In genomic region chr2:227325056-227325823, GRCh38 we compare ENCODE assay signal across 1 cellular context.
TF ChIP-seq lines count a peak whose summit lies in the region.

Gene MFF, plus strand, starts transcription at chr2:227325251. Its CDS starts 5,415 bp downstream, at chr2:227330666.

TF ChIP-seq in K562, 482 proteins besides CTCF, POLR2A, EP300 and RAD21 (continued from another document and continues in another):
- TF ChIP-seq, protein P1, sequence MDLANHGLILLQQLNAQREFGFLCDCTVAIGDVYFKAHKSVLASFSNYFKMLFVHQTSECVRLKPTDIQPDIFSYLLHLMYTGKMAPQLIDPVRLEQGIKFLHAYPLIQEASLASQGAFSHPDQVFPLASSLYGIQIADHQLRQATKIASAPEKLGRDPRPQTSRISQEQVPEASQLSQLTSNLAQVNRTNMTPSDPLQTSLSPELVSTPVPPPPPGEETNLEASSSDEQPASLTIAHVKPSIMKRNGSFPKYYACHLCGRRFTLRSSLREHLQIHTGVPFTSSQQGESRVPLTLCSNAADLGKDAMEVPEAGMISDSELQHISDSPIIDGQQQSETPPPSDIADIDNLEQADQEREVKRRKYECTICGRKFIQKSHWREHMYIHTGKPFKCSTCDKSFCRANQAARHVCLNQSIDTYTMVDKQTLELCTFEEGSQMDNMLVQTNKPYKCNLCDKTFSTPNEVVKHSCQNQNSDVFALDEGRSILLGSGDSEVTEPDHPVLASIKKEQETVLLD (IDR thresholded peaks at IDR 0.05), result no peak
- TF ChIP-seq ZNF217 (CRISPR knock-in tag; IDR thresholded peaks at IDR 0.05) (no peak), ZNF589 (CRISPR knock-in tag; IDR thresholded peaks at IDR 0.05; ENCODE audit: low read depth) (no peak), SREBF1 (IDR thresholded peaks at IDR 0.05; ENCODE audit: borderline replicate concordance, low read depth, low read length) (no peak), POLR2B (IDR thresholded peaks at IDR 0.05; ENCODE audit: low read depth, partially characterized antibody) (no peak), FOXA1 (IDR thresholded peaks at IDR 0.05; ENCODE audit: borderline replicate concordance) (no peak), SP1 (CRISPR knock-in tag; IDR thresholded peaks at IDR 0.05) (0 out of 2 replicates have a peak, but pooled peaks have one; percentile 48), STAT5B (CRISPR knock-in tag; IDR thresholded peaks at IDR 0.05) (no peak), SRF (CRISPR knock-in tag; IDR thresholded peaks at IDR 0.05) (no peak; a peak in 1 of 4 replicates), ZNF140 (CRISPR knock-in tag; IDR thresholded peaks at IDR 0.05) (no peak), RFX5 (IDR thresholded peaks at IDR 0.05; ENCODE audit: low read depth, low read length) (no peak), PTBP1 (IDR thresholded peaks at IDR 0.05; ENCODE audit: low read depth, low read length) (no peak), CREBBP (IDR thresholded peaks at IDR 0.05; ENCODE audit: low read depth, low read length) (no peak), PHF21A (IDR thresholded peaks at IDR 0.05; ENCODE audit: borderline replicate concordance, low read depth) (no peak), SMARCA5 (IDR thresholded peaks at IDR 0.05) (no peak), SNRNP70 (optimal IDR thresholded peaks at IDR 0.05; ENCODE audit: low read depth, low read length) (no peak), ZNF785 (CRISPR knock-in tag; IDR thresholded peaks at IDR 0.05) (no peak), SMARCA4 (IDR thresholded peaks at IDR 0.05) (no peak), RBM14 (IDR thresholded peaks at IDR 0.05; ENCODE audit: borderline replicate concordance, insufficient read depth, low read depth, low read length) (no peak), ZNF740 (CRISPR knock-in tag; IDR thresholded peaks at IDR 0.05) (no peak), ZNF740 (tag; IDR thresholded peaks at IDR 0.05) (no peak), POLR3A (IDR thresholded peaks at IDR 0.05; ENCODE audit: borderline replicate concordance, extremely low read depth, insufficient read depth, insufficient read length) (no peak), CBFA2T3 (IDR thresholded peaks at IDR 0.05) (no peak), CCNT2 (IDR thresholded peaks at IDR 0.05; ENCODE audit: borderline replicate concordance, extremely low read depth, insufficient read length, low read depth, low read length) (no peak), MYBL2 (IDR thresholded peaks at IDR 0.05; ENCODE audit: low read depth) (peak; percentile 46), MYBL2 (CRISPR knock-in tag; IDR thresholded peaks at IDR 0.05; ENCODE audit: borderline replicate concordance) (no peak), ZNF274 (IDR thresholded peaks at IDR 0.05; ENCODE audit: borderline replicate concordance, low read depth, low read length) (no peak), PHF8 (IDR thresholded peaks at IDR 0.05; ENCODE audit: borderline replicate concordance, low read length) (peak; percentile 79; the same call in 1 of the 2 replicates), MBD2 (IDR thresholded peaks at IDR 0.05; ENCODE audit: borderline replicate concordance, low read depth) (peak; percentile 25; the same call in 1 of the 2 replicates), MAFF (IDR thresholded peaks at IDR 0.05; ENCODE audit: low read length) (no peak), DDX20 (tag; IDR thresholded peaks at IDR 0.05; ENCODE audit: low read depth) (no peak), FOSL1 (tag; conservative IDR thresholded peaks at IDR 0.05) (no peak; the same call in 1 of the 2 replicates), ZNF707 (CRISPR knock-in tag; conservative IDR thresholded peaks at IDR 0.05) (no peak), TAF15 (IDR thresholded peaks at IDR 0.05; ENCODE audit: low read depth, low read length) (no peak), SMAD2 (IDR thresholded peaks at IDR 0.05; ENCODE audit: low read depth, low read length) (no peak), HMG20B (CRISPR knock-in tag; IDR thresholded peaks at IDR 0.05) (no peak), NFIX (CRISPR knock-in tag; IDR thresholded peaks at IDR 0.05; ENCODE audit: low read depth) (no peak), SRSF1 (IDR thresholded peaks at IDR 0.05; ENCODE audit: low read depth, low read length) (no peak), HLTF (IDR thresholded peaks at IDR 0.05) (no peak), ZNF445 (CRISPR knock-in tag; IDR thresholded peaks at IDR 0.05; ENCODE audit: low read depth) (no peak), MECOM (CRISPR knock-in tag; IDR thresholded peaks at IDR 0.05) (no peak), SMARCB1 (IDR thresholded peaks at IDR 0.05; ENCODE audit: insufficient read length, low read depth) (no peak), LEF1 (IDR thresholded peaks at IDR 0.05) (no peak), GATA2 (CRISPR knock-in tag; IDR thresholded peaks at IDR 0.05) (no peak), NFE2 (IDR thresholded peaks at IDR 0.05; ENCODE audit: low read depth) (no peak), KLF16 (IDR thresholded peaks at IDR 0.05) (peak; percentile 79), OTX1 (CRISPR knock-in tag; IDR thresholded peaks at IDR 0.05) (no peak), RREB1 (CRISPR knock-in tag; IDR thresholded peaks at IDR 0.05) (no peak), KDM5B (IDR thresholded peaks at IDR 0.05; ENCODE audit: insufficient replicate concordance, low read depth, low read length) (peak; percentile 53), TCFL5 (CRISPR knock-in tag; conservative IDR thresholded peaks at IDR 0.05) (no peak), NR1H2 (CRISPR knock-in tag; IDR thresholded peaks at IDR 0.05) (no peak), FOXJ2 (tag; IDR thresholded peaks at IDR 0.05) (no peak), PCBP2 (IDR thresholded peaks at IDR 0.05; ENCODE audit: low read depth, low read length, poor library complexity, severe bottlenecking) (no peak), HDAC8 (tag; IDR thresholded peaks at IDR 0.05) (no peak), SP2 (IDR thresholded peaks at IDR 0.05; ENCODE audit: extremely low read depth, low read depth, low read length, poor library complexity, severe bottlenecking) (no peak), ZNF12 (CRISPR knock-in tag; IDR thresholded peaks at IDR 0.05) (no peak), XRCC5 (IDR thresholded peaks at IDR 0.05; ENCODE audit: low read depth, low read length) (no peak)
- TF ChIP-seq, protein P2, sequence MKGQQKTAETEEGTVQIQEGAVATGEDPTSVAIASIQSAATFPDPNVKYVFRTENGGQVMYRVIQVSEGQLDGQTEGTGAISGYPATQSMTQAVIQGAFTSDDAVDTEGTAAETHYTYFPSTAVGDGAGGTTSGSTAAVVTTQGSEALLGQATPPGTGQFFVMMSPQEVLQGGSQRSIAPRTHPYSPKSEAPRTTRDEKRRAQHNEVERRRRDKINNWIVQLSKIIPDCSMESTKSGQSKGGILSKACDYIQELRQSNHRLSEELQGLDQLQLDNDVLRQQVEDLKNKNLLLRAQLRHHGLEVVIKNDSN (CRISPR knock-in tag; IDR thresholded peaks at IDR 0.05), result peak; percentile 97
- TF ChIP-seq, protein P3, sequence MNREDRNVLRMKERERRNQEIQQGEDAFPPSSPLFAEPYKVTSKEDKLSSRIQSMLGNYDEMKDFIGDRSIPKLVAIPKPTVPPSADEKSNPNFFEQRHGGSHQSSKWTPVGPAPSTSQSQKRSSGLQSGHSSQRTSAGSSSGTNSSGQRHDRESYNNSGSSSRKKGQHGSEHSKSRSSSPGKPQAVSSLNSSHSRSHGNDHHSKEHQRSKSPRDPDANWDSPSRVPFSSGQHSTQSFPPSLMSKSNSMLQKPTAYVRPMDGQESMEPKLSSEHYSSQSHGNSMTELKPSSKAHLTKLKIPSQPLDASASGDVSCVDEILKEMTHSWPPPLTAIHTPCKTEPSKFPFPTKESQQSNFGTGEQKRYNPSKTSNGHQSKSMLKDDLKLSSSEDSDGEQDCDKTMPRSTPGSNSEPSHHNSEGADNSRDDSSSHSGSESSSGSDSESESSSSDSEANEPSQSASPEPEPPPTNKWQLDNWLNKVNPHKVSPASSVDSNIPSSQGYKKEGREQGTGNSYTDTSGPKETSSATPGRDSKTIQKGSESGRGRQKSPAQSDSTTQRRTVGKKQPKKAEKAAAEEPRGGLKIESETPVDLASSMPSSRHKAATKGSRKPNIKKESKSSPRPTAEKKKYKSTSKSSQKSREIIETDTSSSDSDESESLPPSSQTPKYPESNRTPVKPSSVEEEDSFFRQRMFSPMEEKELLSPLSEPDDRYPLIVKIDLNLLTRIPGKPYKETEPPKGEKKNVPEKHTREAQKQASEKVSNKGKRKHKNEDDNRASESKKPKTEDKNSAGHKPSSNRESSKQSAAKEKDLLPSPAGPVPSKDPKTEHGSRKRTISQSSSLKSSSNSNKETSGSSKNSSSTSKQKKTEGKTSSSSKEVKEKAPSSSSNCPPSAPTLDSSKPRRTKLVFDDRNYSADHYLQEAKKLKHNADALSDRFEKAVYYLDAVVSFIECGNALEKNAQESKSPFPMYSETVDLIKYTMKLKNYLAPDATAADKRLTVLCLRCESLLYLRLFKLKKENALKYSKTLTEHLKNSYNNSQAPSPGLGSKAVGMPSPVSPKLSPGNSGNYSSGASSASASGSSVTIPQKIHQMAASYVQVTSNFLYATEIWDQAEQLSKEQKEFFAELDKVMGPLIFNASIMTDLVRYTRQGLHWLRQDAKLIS (CRISPR knock-in tag; IDR thresholded peaks at IDR 0.05), result peak; percentile 44; the same call in 1 of the 2 replicates
- TF ChIP-seq, protein P4, sequence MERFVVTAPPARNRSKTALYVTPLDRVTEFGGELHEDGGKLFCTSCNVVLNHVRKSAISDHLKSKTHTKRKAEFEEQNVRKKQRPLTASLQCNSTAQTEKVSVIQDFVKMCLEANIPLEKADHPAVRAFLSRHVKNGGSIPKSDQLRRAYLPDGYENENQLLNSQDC (CRISPR knock-in tag; IDR thresholded peaks at IDR 0.05), result no peak
- TF ChIP-seq, protein P5, sequence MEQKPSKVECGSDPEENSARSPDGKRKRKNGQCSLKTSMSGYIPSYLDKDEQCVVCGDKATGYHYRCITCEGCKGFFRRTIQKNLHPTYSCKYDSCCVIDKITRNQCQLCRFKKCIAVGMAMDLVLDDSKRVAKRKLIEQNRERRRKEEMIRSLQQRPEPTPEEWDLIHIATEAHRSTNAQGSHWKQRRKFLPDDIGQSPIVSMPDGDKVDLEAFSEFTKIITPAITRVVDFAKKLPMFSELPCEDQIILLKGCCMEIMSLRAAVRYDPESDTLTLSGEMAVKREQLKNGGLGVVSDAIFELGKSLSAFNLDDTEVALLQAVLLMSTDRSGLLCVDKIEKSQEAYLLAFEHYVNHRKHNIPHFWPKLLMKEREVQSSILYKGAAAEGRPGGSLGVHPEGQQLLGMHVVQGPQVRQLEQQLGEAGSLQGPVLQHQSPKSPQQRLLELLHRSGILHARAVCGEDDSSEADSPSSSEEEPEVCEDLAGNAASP (IDR thresholded peaks at IDR 0.05), result no peak
- TF ChIP-seq, protein P6, sequence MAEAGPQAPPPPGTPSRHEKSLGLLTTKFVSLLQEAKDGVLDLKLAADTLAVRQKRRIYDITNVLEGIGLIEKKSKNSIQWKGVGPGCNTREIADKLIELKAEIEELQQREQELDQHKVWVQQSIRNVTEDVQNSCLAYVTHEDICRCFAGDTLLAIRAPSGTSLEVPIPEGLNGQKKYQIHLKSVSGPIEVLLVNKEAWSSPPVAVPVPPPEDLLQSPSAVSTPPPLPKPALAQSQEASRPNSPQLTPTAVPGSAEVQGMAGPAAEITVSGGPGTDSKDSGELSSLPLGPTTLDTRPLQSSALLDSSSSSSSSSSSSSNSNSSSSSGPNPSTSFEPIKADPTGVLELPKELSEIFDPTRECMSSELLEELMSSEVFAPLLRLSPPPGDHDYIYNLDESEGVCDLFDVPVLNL (CRISPR knock-in tag; IDR thresholded peaks at IDR 0.05; ENCODE audit: low read depth), result 0 out of 2 replicates have a peak, but pooled peaks have one; percentile 36
